ENCODE assay signal across 9 cellular contexts in genomic region chr4:76179398-76180318, GRCh38. TPM values are rescaled to one million over a fixed set of nuclear protein-coding genes. Genes with fewer than 3 reads are reported as not detected.
DNase-seq lines count a peak whose midpoint lies in the region; ATAC-seq, FAIRE-seq and TF ChIP-seq lines count a peak whose summit lies in the region.
"Had no signal": no experiment of that assay in that cellular context is flagged by ENCODE, and none has a peak within 500 bp of the region (broad histone marks: within the 10 kb centered on the region; RNA-seq: fewer than 3 reads in every experiment).

No MANE protein-coding gene starts in this region.

- FAIRE-seq in urothelium cell line (lab: Jason Lieb, UNC) = peak; percentile 55

- H3K27me3 ChIP-seq in cardiac muscle cell (no peaks in the 10 kb centered on the region), prostate gland (replicated peaks; ENCODE audit: insufficient read depth) (no peaks in the 10 kb centered on the region)

- H3K36me3 Mint-ChIP-seq in HFFc6 (ENCODE audit: low read depth) = peaks cover 7% of the 10 kb centered on the region; the same call in 1 of the 2 replicates
- H3K36me3 Mint-ChIP-seq in activated naive CD4-positive, alpha-beta T cell treated with anti-CD3 and anti-CD28 coated beads, Interleukin-2, amount 50 U/mL, for 72 hours = peaks cover 0 to 4% of the 10 kb centered on the region in 2 donors

- H3K9me3 ChIP-seq in cardiac muscle cell (ENCODE audit: low read depth) (no peaks in the 10 kb centered on the region), prostate gland (no peaks in the 10 kb centered on the region)

- peaks cover 15% of the 10 kb centered on the region for H3K4me1 Mint-ChIP-seq in HFFc6 (ENCODE audit: low read depth)

- ATAC-seq in activated naive CD4-positive, alpha-beta T cell treated with anti-CD3 and anti-CD28 coated beads, Interleukin-2, amount 50 U/mL, for 72 hours = peak; percentile 87 to 92

- H3K9me3 Mint-ChIP-seq in HFFc6 = no peaks in the 10 kb centered on the region
- H3K9me3 Mint-ChIP-seq in activated naive CD4-positive, alpha-beta T cell treated with anti-CD3 and anti-CD28 coated beads, Interleukin-2, amount 50 U/mL, for 72 hours = no peaks in the 10 kb centered on the region

- H3K27me3 Mint-ChIP-seq in HFFc6 (ENCODE audit: insufficient read depth) = no peaks in the 10 kb centered on the region

- H3K27ac ChIP-seq in cardiac muscle cell (no peak overlapping the region), prostate gland (no peak overlapping the region)

- WGBS in prostate gland = 59% methylated on average over 11 of the region's 11 CpGs

- H3K4me3 ChIP-seq in cardiac muscle cell (no peak overlapping the region), prostate gland (no peak overlapping the region)
- H3K4me3 ChIP-seq: skin epidermis had no signal

- peaks cover 11% of the 10 kb centered on the region for H3K36me3 ChIP-seq in cardiac muscle cell
- H3K36me3 ChIP-seq in prostate gland = no peaks in the 10 kb centered on the region

- H3K4me1 ChIP-seq in cardiac muscle cell (ENCODE audit: low read depth) (no peaks in the 10 kb centered on the region), prostate gland (replicated peaks) (no peaks in the 10 kb centered on the region)

- H3K4me3 Mint-ChIP-seq in HFFc6 = no peak overlapping the region

- CTCF ChIA-PET in GM10248 (lab: Yijun Ruan, JAX) = interaction anchor here (0.6 to 5.4 kb wide), 68 partner anchors 9 to 1178 kb away, joined by 3 to 163 read pairs (median 4); partner anchors contain the start of genes NUP54, SCARB2, SHROOM3 and STBD1

- DNase-seq in GM10248 (ENCODE audit: extremely low spot score) (peak; percentile 77), HFFc6 (peak; percentile 63), NCI-H1092 treated with DMSO at 0.1 percent for 48 hours (lab: John Stamatoyannopoulos, UW) (peak; percentile 85), SKM-1 (lab: John Stamatoyannopoulos, UW; ENCODE audit: unreplicated experiment) (peak; percentile 70), cardiac muscle cell (ENCODE audit: low read depth in 1 of 2, low spot score in 1 of 2) (peak; percentile 88 to 90), prostate gland (ENCODE audit: low spot score) (peak; percentile 86), urothelium cell line (ENCODE audit: low spot score) (peak; percentile 80)
- peak; percentile 74 to 87 for DNase-seq in activated naive CD4-positive, alpha-beta T cell treated with anti-CD3 and anti-CD28 coated beads, Interleukin-2, amount 50 U/mL, for 72 hours (ENCODE audit: low spot score in 2 of 2)

- no peak for TF ChIP-seq POLR2A in prostate gland (IDR thresholded peaks at IDR 0.05)

- POLR2A ChIA-PET in GM10248 (lab: Yijun Ruan, JAX) = no interaction called here

- intact Hi-C loops in prostate gland (cut with DNase I) = loop anchor here (5.0 to 10.0 kb wide), 3 partner anchors 73 to 325 kb away; partner anchors contain the start of genes CCDC158 and FAM47E

- H3K27ac Mint-ChIP-seq in HFFc6 = no peak overlapping the region
- no peak overlapping the region for H3K27ac Mint-ChIP-seq in activated naive CD4-positive, alpha-beta T cell treated with anti-CD3 and anti-CD28 coated beads, Interleukin-2, amount 50 U/mL, for 72 hours

- TF ChIP-seq CTCF in GM10248 (IDR thresholded peaks at IDR 0.05; ENCODE audit: control extremely low read depth, extremely low read depth, low read depth, missing control alignments) (peak; percentile 85), HFFc6 (IDR thresholded peaks at IDR 0.05) (peak; percentile 99), cardiac muscle cell (IDR thresholded peaks at IDR 0.05; ENCODE audit: low read depth, low read length) (peak; percentile 93), prostate gland (IDR thresholded peaks at IDR 0.05) (peak; percentile 81 to 97 (median 88))

RNA-seq across cellular contexts. Expression of gene NUP54, which starts 31.5 kb away (rescaled TPM):
- total RNA-seq in HFFc6 (2021; fragmentation: NEBNext Ultra II Directional; extraction: Animal tissue kit (Norgen Biotek cat#: 25700)) = 10 to 100 TPM; 25.7 to 37.8 (median 33.3) TPM
- 10 to 100 TPM; 63.6 to 72.8 TPM for total RNA-seq in activated naive CD4-positive, alpha-beta T cell treated with anti-CD3 and anti-CD28 coated beads, Interleukin-2, amount 50 U/mL, for 72 hours
- total RNA-seq in cardiac muscle cell (22.0 and 22.9 TPM in 2 replicates), prostate gland (10 to 100 TPM; 31.7 to 43.5 TPM)
- 31.6 and 40.4 TPM in 2 replicates for polyA plus RNA-seq in cardiac muscle cell

RNA-seq across cellular contexts. Expression of gene SCARB2, which starts 34.0 kb away (rescaled TPM):
- total RNA-seq in HFFc6 (2021; fragmentation: NEBNext Ultra II Directional; extraction: Animal tissue kit (Norgen Biotek cat#: 25700)) = 100 to 1,000 TPM; 126 to 145 (median 138) TPM
- 1 to 10 TPM; 2.3 to 6.5 TPM for total RNA-seq in activated naive CD4-positive, alpha-beta T cell treated with anti-CD3 and anti-CD28 coated beads, Interleukin-2, amount 50 U/mL, for 72 hours
- total RNA-seq in cardiac muscle cell (54.4 and 78.6 TPM in 2 replicates), prostate gland (100 to 1,000 TPM; 169 to 392 TPM)
- polyA plus RNA-seq in cardiac muscle cell = 40.5 and 71.2 TPM in 2 replicates
